ENCODE assay signal across 10 cellular contexts in genomic region chr1:25562101-25562927, GRCh38. TPM values are rescaled to one million over a fixed set of nuclear protein-coding genes. Genes with fewer than 3 reads are reported as not detected.
A peak's percentile ranks its signal among the peaks of the same experiment; 100 is the strongest.
DNase-seq lines count a peak whose midpoint lies in the region; ATAC-seq and TF ChIP-seq lines count a peak whose summit lies in the region.
"Had no signal": no experiment of that assay in that cellular context is flagged by ENCODE, and none has a peak within 500 bp of the region (broad histone marks: within the 10 kb centered on the region; RNA-seq: fewer than 3 reads in every experiment).

No MANE protein-coding gene starts in this region.

- no peak for TF ChIP-seq CTCF in left lung (IDR thresholded peaks at IDR 0.05)
- no peak for TF ChIP-seq CTCF in thyroid gland (IDR thresholded peaks at IDR 0.05)

- H3K4me1 ChIP-seq in left lung (peaks cover 4 to 51% of the 10 kb centered on the region in 2 donors), thyroid gland (peaks cover 0 to 15% of the 10 kb centered on the region in 2 donors)

- H3K27me3 ChIP-seq in left lung, result no peaks in the 10 kb centered on the region
- no peaks in the 10 kb centered on the region for H3K27me3 ChIP-seq in thyroid gland

- WGBS in thyroid gland, 2 donors, result 70 to 75% methylated on average over 8 of the region's 8 CpGs

- intact Hi-C loops in left lung (cut with DNase I) (no loop called here), thyroid gland (cut with DNase I) (no loop called here)

- peak; percentile 28 for DNase-seq in DMS53 (lab: John Stamatoyannopoulos, UW)
- no peak for DNase-seq in DMS53 treated with DMSO at 0.1 percent for 48 hours (lab: John Stamatoyannopoulos, UW; ENCODE audit: unreplicated experiment)
- peak; percentile 37 to 48 for DNase-seq in Kasumi-1 (lab: John Stamatoyannopoulos, UW)
- DNase-seq in activated CD8-positive, alpha-beta memory T cell treated with anti-CD3 and anti-CD28 coated beads for 4 hours (ENCODE audit: low read depth in 2 of 2), result peak; percentile 41 to 46
- DNase-seq in left lung, result peak in 1 of 2 donors; percentile 60
- DNase-seq in thyroid gland, result peak; percentile 20 to 29
- DNase-seq in dedifferentiated amniotic fluid mesenchymal stem cell (ENCODE audit: extremely low spot score), result no peak
- no peak for DNase-seq in islet precursor cell

- H3K36me3 ChIP-seq in left lung (peaks cover 0 to 58% of the 10 kb centered on the region in 2 donors), thyroid gland (peaks cover 15 to 24% of the 10 kb centered on the region in 2 donors)

- peak; percentile 29 for ATAC-seq in left lung

- H3K27ac ChIP-seq in left lung (peak overlapping the region in 1 of 2 donors; percentile 55), thyroid gland (no peak overlapping the region)
- H3K27ac ChIP-seq: 22Rv1, SK-N-MC had no signal

- H3K4me3 ChIP-seq in left lung, result no peak overlapping the region
- no peak overlapping the region for H3K4me3 ChIP-seq in thyroid gland (replicated peaks in 1 of 3)
- H3K4me3 ChIP-seq: SK-N-MC had no signal

- no peak for TF ChIP-seq POLR2A in thyroid gland (IDR thresholded peaks at IDR 0.05)

- H3K9me3 ChIP-seq in left lung (no peaks in the 10 kb centered on the region), thyroid gland (no peaks in the 10 kb centered on the region)

RNA-seq across cellular contexts. Expression of gene LDLRAP1, which starts 18.9 kb away (rescaled TPM):
- total RNA-seq in left lung (10 to 100 TPM; 24.2 to 25.0 TPM), thyroid gland (10 to 100 TPM; 25.1 to 40.9 (median 34.4) TPM)

RNA-seq across cellular contexts. Expression of gene MAN1C1, which starts 54.3 kb away (rescaled TPM):
- total RNA-seq in left lung, result 10 to 100 TPM; 15.3 to 20.3 TPM
- 10 to 100 TPM; 28.1 to 60.4 (median 32.7) TPM for total RNA-seq in thyroid gland

Comparison
In these comparisons a context has a peak if more than half of its experiments do, and no peak if none do; other contexts are left out.
1. DNase-seq: peak in DMS53 (single experiment), Kasumi-1 (2 of 2), activated CD8-positive, alpha-beta memory T cell treated with anti-CD3 and anti-CD28 coated beads for 4 hours (2 of 2) and thyroid gland (2 of 2); none in DMS53 treated with DMSO at 0.1 percent for 48 hours (single experiment), dedifferentiated amniotic fluid mesenchymal stem cell (single experiment) and islet precursor cell (single experiment).